In the genomic region with DNA sequence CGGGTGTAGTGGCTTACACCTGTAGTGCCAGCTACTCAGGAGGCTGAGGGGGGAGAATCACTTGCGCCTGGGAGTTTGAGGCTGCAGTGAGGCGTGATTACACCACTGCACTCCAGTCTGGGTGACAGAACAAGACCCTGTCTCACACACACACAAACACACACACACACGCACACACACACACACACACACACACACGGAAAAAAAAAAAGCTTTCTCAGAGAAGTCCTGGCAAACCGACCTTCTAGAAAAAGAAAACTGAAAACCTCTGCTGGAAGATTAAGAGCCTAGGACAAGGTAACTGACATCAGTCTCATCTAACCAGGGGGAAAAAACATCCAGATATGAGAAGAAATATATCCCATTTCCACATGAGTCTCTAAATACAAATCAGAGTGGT, we compare ENCODE assay signal across 18 cellular contexts.
DNase-seq lines count a peak whose midpoint lies in the region; ATAC-seq, FAIRE-seq and TF ChIP-seq lines count a peak whose summit lies in the region.
"Had no signal": no experiment of that assay in that cellular context is flagged by ENCODE, and none has a peak within 500 bp of the region (broad histone marks: within the 10 kb centered on the region; RNA-seq: fewer than 3 reads in every experiment).

No MANE protein-coding gene starts in this region.

- H3K4me1 ChIP-seq in HepG2 (ENCODE audit: insufficient read depth, low read length): peaks cover 32% of the 10 kb centered on the region
- H3K4me1 ChIP-seq in right lobe of liver: no peaks in the 10 kb centered on the region
- peaks cover 35% of the 10 kb centered on the region for H3K4me1 ChIP-seq in neural progenitor cell
- no peaks in the 10 kb centered on the region for H3K4me1 ChIP-seq in body of pancreas

- peaks cover 32% of the 10 kb centered on the region for H3K36me3 Mint-ChIP-seq in WTC11
- H3K36me3 Mint-ChIP-seq in neural progenitor cell: peaks cover 21% of the 10 kb centered on the region
- H3K36me3 Mint-ChIP-seq: CD8-positive, alpha-beta memory T cell had no signal

- peak overlapping the region; percentile 68 for H3K4me2 ChIP-seq in HepG2 (ENCODE audit: low read depth, low read length)
- no peak overlapping the region for H3K4me2 ChIP-seq in neural progenitor cell
- H3K4me2 ChIP-seq: BLaER1 had no signal

- H3K9ac ChIP-seq in HepG2 (ENCODE audit: insufficient read depth, low read depth, low read length): peak overlapping the region; percentile 49
- no peak overlapping the region for H3K9ac ChIP-seq in neural progenitor cell
- H3K9ac ChIP-seq: BLaER1 had no signal

- TF ChIP-seq CTCF in HepG2 (CRISPR knock-in tag; IDR thresholded peaks at IDR 0.05): no peak
- TF ChIP-seq CTCF in right lobe of liver (IDR thresholded peaks at IDR 0.05): no peak
- TF ChIP-seq CTCF in WTC11 (IDR thresholded peaks at IDR 0.05): no peak
- TF ChIP-seq CTCF in neural progenitor cell (IDR thresholded peaks at IDR 0.05): no peak
- no peak for TF ChIP-seq CTCF in body of pancreas (IDR thresholded peaks at IDR 0.05)

- POLR2A ChIA-PET in HepG2 (lab: Yijun Ruan, JAX) (interaction anchor here (0.7 to 5.2 kb wide), 6 partner anchors 9 to 35 kb away, joined by 4 to 91 read pairs (median 6); no protein-coding TSS in a partner anchor), WTC11 (lab: Charles Lee) (interaction anchor here (0.7 kb wide), 1 partner anchor 289 kb away, joined by 3 read pairs; no protein-coding TSS in a partner anchor)

- no peak overlapping the region for H3K4me3 Mint-ChIP-seq in WTC11
- H3K4me3 Mint-ChIP-seq in neural progenitor cell: no peak overlapping the region
- H3K4me3 Mint-ChIP-seq: CD8-positive, alpha-beta memory T cell; HFFc6 had no signal

- ATAC-seq in HepG2 (no peak), right lobe of liver (no peak), WTC11 (no peak), body of pancreas (no peak)
- ATAC-seq: GM12878, K562 had no signal

- H3K4me3 ChIP-seq in HepG2 (replicated peaks in 1 of 3; ENCODE audit: insufficient read depth in 1 of 3, low read depth in 2 of 3, low read length in 3 of 3) (peak overlapping the region in 1 of 3 experiments; percentile 52; a peak in 1 of 6 replicates), right lobe of liver (no peak overlapping the region), neural progenitor cell (no peak overlapping the region), body of pancreas (no peak overlapping the region)
- H3K4me3 ChIP-seq: BLaER1, GM12878, HAP-1, K562 had no signal

- H3K27ac Mint-ChIP-seq in WTC11 (0 out of 2 replicates have a peak overlapping the region, but pooled peaks have one; percentile 80), neural progenitor cell (peak overlapping the region; percentile 81)
- H3K27ac Mint-ChIP-seq: CD8-positive, alpha-beta memory T cell had no signal

- H4K20me1 ChIP-seq in HepG2 (ENCODE audit: insufficient read depth, low read length) (no peaks in the 10 kb centered on the region), neural progenitor cell (ENCODE audit: low read depth) (no peaks in the 10 kb centered on the region)
- H4K20me1 ChIP-seq: BLaER1 had no signal

- H3K9me3 ChIP-seq in HepG2 (ENCODE audit: low read length): no peaks in the 10 kb centered on the region
- no peaks in the 10 kb centered on the region for H3K9me3 ChIP-seq in right lobe of liver
- no peaks in the 10 kb centered on the region for H3K9me3 ChIP-seq in neural progenitor cell (ENCODE audit: low read depth)
- no peaks in the 10 kb centered on the region for H3K9me3 ChIP-seq in body of pancreas
- H3K9me3 ChIP-seq: BLaER1, HAP-1 had no signal

- BruUV-seq in HepG2 (replicated peaks; lab: Mats Ljungman, UMichigan): no TSS peak

- no peaks in the 10 kb centered on the region for H3K27me3 Mint-ChIP-seq in WTC11 (ENCODE audit: low read depth)
- H3K27me3 Mint-ChIP-seq in neural progenitor cell (ENCODE audit: insufficient read depth, low read depth): no peaks in the 10 kb centered on the region
- H3K27me3 Mint-ChIP-seq: CD8-positive, alpha-beta memory T cell had no signal

- H3K36me3 ChIP-seq in HepG2 (replicated peaks in 1 of 2; ENCODE audit: control insufficient read depth in 1 of 2, insufficient read depth in 2 of 2, low read length in 2 of 2): no peaks in the 10 kb centered on the region
- peaks cover 0 to 5% (median 1%) of the 10 kb centered on the region in 4 donors for H3K36me3 ChIP-seq in right lobe of liver
- H3K36me3 ChIP-seq in neural progenitor cell: peaks cover 5% of the 10 kb centered on the region
- peaks cover 0 to 10% of the 10 kb centered on the region in 2 donors for H3K36me3 ChIP-seq in body of pancreas (replicated peaks in 1 of 2; ENCODE audit: insufficient read depth in 1 of 2, low read depth in 2 of 2)
- H3K36me3 ChIP-seq: BLaER1 had no signal

- FAIRE-seq in HepG2 (lab: Jason Lieb, UNC): no peak
- FAIRE-seq: GM12878, HTR-8/SVneo, K562 had no signal

- no peak for TF ChIP-seq RAD21 in HepG2 (CRISPR knock-in tag; IDR thresholded peaks at IDR 0.05)

- no peak overlapping the region for H2AFZ ChIP-seq in HepG2 (ENCODE audit: low read length)
- H2AFZ ChIP-seq in neural progenitor cell (replicated peaks): no peak overlapping the region

- CTCF ChIA-PET in HepG2 (lab: Yijun Ruan, JAX; ENCODE audit: low intra/inter-chr PET ratio, low total read pairs) (no interaction called here), WTC11 (lab: Charles Lee) (interaction anchor here (1.2 kb wide), 1 partner anchor 432 kb away, joined by 3 read pairs; no protein-coding TSS in a partner anchor)

- TF ChIP-seq EP300 in HepG2 (IDR thresholded peaks at IDR 0.05; ENCODE audit: low read depth in 2 of 2, low read length in 2 of 2): no peak
- TF ChIP-seq EP300 in HepG2 (CRISPR knock-in tag; IDR thresholded peaks at IDR 0.05; ENCODE audit: borderline replicate concordance): no peak

- in situ Hi-C loops in HepG2 (cut with HindIII; ENCODE audit: extremely low pct_ligation_motif_present, low pct_unique_long_range_greater_than_20kb): no loop called here

- TF ChIP-seq POLR2A in HepG2 (IDR thresholded peaks at IDR 0.05; ENCODE audit: insufficient read depth in 1 of 2, low read depth in 2 of 2, low read length in 2 of 2) (no peak), right lobe of liver (IDR thresholded peaks at IDR 0.05) (no peak), body of pancreas (IDR thresholded peaks at IDR 0.05) (no peak)

- H3K4me1 Mint-ChIP-seq in WTC11: peaks cover 35% of the 10 kb centered on the region
- H3K4me1 Mint-ChIP-seq in neural progenitor cell: peaks cover 40% of the 10 kb centered on the region

- H3F3A ChIP-seq in neural progenitor cell (ENCODE audit: low read depth): peaks cover 52% of the 10 kb centered on the region

- DNase-seq in HepG2 (ENCODE audit: low spot score): no peak
- no peak for DNase-seq in right lobe of liver
- no peak for DNase-seq in WTC11 (ENCODE audit: low spot score)
- DNase-seq in neural progenitor cell (ENCODE audit: low spot score): no peak
- DNase-seq in NCI-H345 treated with DMSO at 0.1 percent for 48 hours (lab: John Stamatoyannopoulos, UW; ENCODE audit: unreplicated experiment): no peak
- no peak for DNase-seq in body of pancreas
- DNase-seq in OCI-M1 (lab: John Stamatoyannopoulos, UW): no peak
- DNase-seq: 8988T; AML-193; CD8-positive, alpha-beta memory T cell; DMS79; GOT3; HFFc6 had no signal

- peak overlapping the region; percentile 86 for H3K27ac ChIP-seq in HepG2 (ENCODE audit: extremely low read length, insufficient read depth, low read length)
- H3K27ac ChIP-seq in right lobe of liver: no peak overlapping the region
- peak overlapping the region; percentile 26 for H3K27ac ChIP-seq in neural progenitor cell
- peak overlapping the region in 1 of 4 donors; percentile 53 for H3K27ac ChIP-seq in body of pancreas
- H3K27ac ChIP-seq: BLaER1 had no signal

- H3K9me3 Mint-ChIP-seq in WTC11: 0 out of 2 replicates have a peak, but pooled peaks cover 3% of the 10 kb centered on the region
- no peaks in the 10 kb centered on the region for H3K9me3 Mint-ChIP-seq in neural progenitor cell
- H3K9me3 Mint-ChIP-seq: CD8-positive, alpha-beta memory T cell; HFFc6 had no signal

- WGBS in HepG2 (ENCODE audit: low lambda C conversion rate): 55% methylated on average over 5 of the region's 6 CpGs
- WGBS in right lobe of liver (ENCODE audit: insufficient coverage, low coverage, low lambda C conversion rate, missing lambda C conversion rate): 65% methylated on average over 4 of the region's 6 CpGs
- 62 to 76% methylated on average over 6 of the region's 6 CpGs for WGBS in body of pancreas, 2 donors

- intact Hi-C loops in HepG2 (cut with micrococcal nuclease; ENCODE audit: unreplicated experiment) (loop anchor here (5.0 kb wide), 1 partner anchor 35 kb away; no protein-coding TSS in a partner anchor), right lobe of liver (cut with DNase I) (no loop called here), body of pancreas (cut with DNase I) (no loop called here)

- no peaks in the 10 kb centered on the region; a peak in 1 of 5 replicates for H3K27me3 ChIP-seq in HepG2 (ENCODE audit: control insufficient read depth in 1 of 2, insufficient read depth in 2 of 2, low read length in 2 of 2)
- H3K27me3 ChIP-seq in right lobe of liver: no peaks in the 10 kb centered on the region
- no peaks in the 10 kb centered on the region for H3K27me3 ChIP-seq in neural progenitor cell
- H3K27me3 ChIP-seq in body of pancreas: no peaks in the 10 kb centered on the region
- H3K27me3 ChIP-seq: BLaER1 had no signal

- no peaks in the 10 kb centered on the region for H3K79me2 ChIP-seq in HepG2 (ENCODE audit: insufficient read depth, low read length)
- no peaks in the 10 kb centered on the region for H3K79me2 ChIP-seq in neural progenitor cell (ENCODE audit: low read depth)

TF ChIP-seq in HepG2, 621 proteins besides CTCF, POLR2A, EP300 and RAD21 (continues in another document):
- TF ChIP-seq BRD4 (CRISPR knock-in tag; IDR thresholded peaks at IDR 0.05): no peak

Comparison
In these comparisons a context has a peak if more than half of its experiments do, and no peak if none do; other contexts are left out.
1. H3K27ac ChIP-seq: peak in HepG2 (single experiment) and neural progenitor cell (single experiment); none in right lobe of liver (0 of 3).